Comparison of ENCODE assay signal across 8 cellular contexts in the genomic region with DNA sequence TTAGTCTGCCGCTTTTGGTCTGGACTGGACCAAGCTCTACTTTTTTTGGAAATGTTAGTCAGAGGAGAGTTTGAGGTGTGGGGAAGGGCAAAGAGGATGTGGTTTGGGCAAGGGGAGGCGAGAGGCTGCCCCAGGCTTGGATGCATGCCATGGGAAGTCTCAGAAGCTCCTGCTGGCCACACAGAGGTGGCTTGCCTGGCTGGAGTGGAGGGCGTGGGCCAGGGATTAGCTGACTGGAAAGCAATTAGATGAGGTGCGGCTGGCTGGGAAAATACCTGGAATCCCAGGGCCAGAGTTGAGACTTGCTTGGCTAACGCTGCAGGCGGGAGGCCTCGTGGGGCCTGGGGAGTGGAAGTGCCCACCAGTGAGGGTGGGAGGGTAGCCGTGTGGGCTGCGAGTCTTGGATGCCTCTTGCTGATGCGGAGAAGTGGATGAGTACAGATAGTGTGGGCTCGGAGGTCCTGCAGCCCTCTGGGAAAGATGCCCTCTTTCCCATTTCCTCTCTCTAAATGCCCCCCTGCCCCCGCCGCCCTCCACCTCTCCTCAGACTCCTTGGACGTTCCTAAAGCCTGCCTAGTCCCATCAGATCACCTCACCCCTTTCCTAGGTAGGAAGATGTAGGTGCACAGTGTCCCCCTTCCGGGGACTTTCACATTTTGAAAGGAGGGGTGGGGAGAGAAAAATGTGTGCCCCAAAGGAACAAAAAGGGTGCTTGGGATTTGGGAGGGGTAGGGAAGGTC.
DNase-seq lines count a peak whose midpoint lies in the region; ATAC-seq and TF ChIP-seq lines count a peak whose summit lies in the region.

No MANE protein-coding gene starts in this region.

- peak overlapping the region; percentile 94 for H3K27ac ChIP-seq in Panc1 (ENCODE audit: low read length)
- peak overlapping the region in 1 of 4 donors; percentile 23 for H3K27ac ChIP-seq in body of pancreas
- H3K27ac ChIP-seq in lung (ENCODE audit: low read depth in 1 of 2, low read length in 1 of 2): peak overlapping the region in 1 of 2 donors; percentile 28
- H3K27ac ChIP-seq in caudate nucleus (ENCODE audit: low read depth, low read length): no peak overlapping the region

- in situ Hi-C loops in Panc1 (cut with HindIII; ENCODE audit: low pct_unique_long_range_greater_than_20kb, low sequenced_read_pairs): no loop called here

- TF ChIP-seq POLR2A in body of pancreas (IDR thresholded peaks at IDR 0.05): no peak

- H3K4me1 ChIP-seq in Panc1 (ENCODE audit: control insufficient read depth, insufficient read depth, low read length) (peaks cover 67% of the 10 kb centered on the region), body of pancreas (peaks cover 10% of the 10 kb centered on the region), lung (ENCODE audit: control insufficient read depth in 2 of 2, insufficient read depth in 2 of 2, low read length in 2 of 2) (peaks cover 7 to 14% of the 10 kb centered on the region in 2 donors)

- peak overlapping the region; percentile 87 for H3K4me3 Mint-ChIP-seq in activated naive CD4-positive, alpha-beta T cell treated with anti-CD3 and anti-CD28 coated beads, Interleukin-2, amount 10 ng/mL, durations not matched to agents 7 days and 5 days

- no peaks in the 10 kb centered on the region for H3K36me3 ChIP-seq in Panc1 (ENCODE audit: control insufficient read depth, insufficient read depth, low read length)
- no peaks in the 10 kb centered on the region for H3K36me3 ChIP-seq in body of pancreas (replicated peaks in 1 of 2; ENCODE audit: insufficient read depth in 1 of 2, low read depth in 2 of 2)
- no peaks in the 10 kb centered on the region for H3K36me3 ChIP-seq in lung (ENCODE audit: control insufficient read depth in 2 of 2, insufficient read depth in 2 of 2, low read length in 2 of 2)

- H3K27ac Mint-ChIP-seq in activated naive CD4-positive, alpha-beta T cell treated with anti-CD3 and anti-CD28 coated beads, Interleukin-2, amount 10 ng/mL, durations not matched to agents 7 days and 5 days: peak overlapping the region; percentile 97

- CTCF ChIA-PET in activated naive CD4-positive, alpha-beta T cell treated with anti-CD3 and anti-CD28 coated beads, Interleukin-2, amount 10 ng/mL, durations not matched to agents 7 days and 5 days (lab: Charles Lee): interaction anchor here (0.9 to 1.5 kb wide), 3 partner anchors 20 to 55 kb away, joined by 3 to 7 read pairs (median 3); no protein-coding TSS in a partner anchor
- CTCF ChIA-PET in Panc1 (lab: Charles Lee): no interaction called here

- no peaks in the 10 kb centered on the region for H3K9me3 ChIP-seq in Panc1 (ENCODE audit: control insufficient read depth, insufficient read depth, low read depth, low read length)
- no peaks in the 10 kb centered on the region for H3K9me3 ChIP-seq in body of pancreas
- H3K9me3 ChIP-seq in lung (ENCODE audit: control insufficient read depth in 2 of 2, insufficient read depth in 1 of 2, low read length in 1 of 2): no peaks in the 10 kb centered on the region

- no peak for TF ChIP-seq CTCF in Panc1 (IDR thresholded peaks at IDR 0.05)
- TF ChIP-seq CTCF in body of pancreas (IDR thresholded peaks at IDR 0.05): no peak
- no peak for TF ChIP-seq CTCF in lung (IDR thresholded peaks at IDR 0.05; ENCODE audit: control extremely low read depth, extremely low read depth)

- no peaks in the 10 kb centered on the region for H3K9me3 Mint-ChIP-seq in activated naive CD4-positive, alpha-beta T cell treated with anti-CD3 and anti-CD28 coated beads, Interleukin-2, amount 10 ng/mL, durations not matched to agents 7 days and 5 days

- H3K4me3 ChIP-seq in Panc1 (ENCODE audit: low read depth in 2 of 2, low read length in 2 of 2): peak overlapping the region; percentile 18 to 35; a peak in 3 of 4 replicates
- no peak overlapping the region for H3K4me3 ChIP-seq in body of pancreas
- H3K4me3 ChIP-seq in lung: no peak overlapping the region

- intact Hi-C loops in Panc1 (cut with micrococcal nuclease; ENCODE audit: unreplicated experiment): no loop called here
- intact Hi-C loops in body of pancreas (cut with DNase I): no loop called here

- peaks cover 76% of the 10 kb centered on the region for H3K4me1 Mint-ChIP-seq in activated naive CD4-positive, alpha-beta T cell treated with anti-CD3 and anti-CD28 coated beads, Interleukin-2, amount 10 ng/mL, durations not matched to agents 7 days and 5 days

- peak; percentile 62 for ATAC-seq in Panc1
- peak; percentile 32 for ATAC-seq in body of pancreas
- no peak for ATAC-seq in lung (ENCODE audit: insufficient read depth, low FRiP score)
- ATAC-seq in HG03469 (IDR thresholded peaks at IDR 0.05; ENCODE audit: unreplicated experiment): no peak

- 71 to 76% methylated on average over 14 to 15 of the region's 15 CpGs for WGBS in body of pancreas, 2 donors
- 49 to 55% methylated on average over 15 of the region's 15 CpGs for WGBS in lung, 2 donors

- H3K36me3 Mint-ChIP-seq in activated naive CD4-positive, alpha-beta T cell treated with anti-CD3 and anti-CD28 coated beads, Interleukin-2, amount 10 ng/mL, durations not matched to agents 7 days and 5 days: peaks cover 5% of the 10 kb centered on the region

- POLR2A ChIA-PET in Panc1 (lab: Charles Lee): interaction anchor here (0.6 kb wide), 1 partner anchor 151 kb away, joined by 3 read pairs; no protein-coding TSS in a partner anchor

- H3K27me3 ChIP-seq in Panc1 (ENCODE audit: control insufficient read depth, insufficient read depth, low read length) (no peaks in the 10 kb centered on the region), body of pancreas (no peaks in the 10 kb centered on the region), lung (ENCODE audit: control insufficient read depth, insufficient read depth) (no peaks in the 10 kb centered on the region)

- peaks cover 27% of the 10 kb centered on the region for H3K27me3 Mint-ChIP-seq in activated naive CD4-positive, alpha-beta T cell treated with anti-CD3 and anti-CD28 coated beads, Interleukin-2, amount 10 ng/mL, durations not matched to agents 7 days and 5 days

- BruUV-seq in Panc1 (replicated peaks; lab: Mats Ljungman, UMichigan): no TSS peak

- DNase-seq in activated naive CD4-positive, alpha-beta T cell treated with anti-CD3 and anti-CD28 coated beads, Interleukin-2, amount 10 ng/mL, durations not matched to agents 7 days and 5 days: no peak
- no peak for DNase-seq in activated naive CD4-positive, alpha-beta T cell treated with anti-CD3 and anti-CD28 coated beads, Interleukin-2, amount 50 U/mL, for 16 hours
- DNase-seq in Panc1 (ENCODE audit: low read depth, low spot score) (peak; percentile 64), body of pancreas (peak in 3 of 4 donors; percentile 34 to 56 (median 43)), lung (ENCODE audit: low spot score) (peak; percentile 62), cortex of kidney (lab: John Stamatoyannopoulos, UW) (no peak), caudate nucleus (lab: John Stamatoyannopoulos, UW) (no peak)

Comparison
In these comparisons a context has a peak if more than half of its experiments do, and no peak if none do; other contexts are left out.
1. DNase-seq: peak in Panc1 (single experiment), body of pancreas (3 of 4) and lung (single experiment); none in activated naive CD4-positive, alpha-beta T cell treated with anti-CD3 and anti-CD28 coated beads, Interleukin-2, amount 10 ng/mL, durations not matched to agents 7 days and 5 days (single experiment), activated naive CD4-positive, alpha-beta T cell treated with anti-CD3 and anti-CD28 coated beads, Interleukin-2, amount 50 U/mL, for 16 hours (single experiment), cortex of kidney (single experiment) and caudate nucleus (0 of 61).
2. ATAC-seq: peak in Panc1 (single experiment) and body of pancreas (single experiment); none in lung (single experiment) and HG03469 (single experiment).
3. H3K4me3 ChIP-seq: peak in Panc1 (2 of 2); none in body of pancreas (0 of 2) and lung (single experiment).